Comparison of ENCODE assay signal across 13 cellular contexts in genomic region chr13:75507027-75508001, GRCh38. TPM values are rescaled to one million over a fixed set of nuclear protein-coding genes. Genes with fewer than 3 reads are reported as not detected.
A peak's percentile ranks its signal among the peaks of the same experiment; 100 is the strongest.
DNase-seq lines count a peak whose midpoint lies in the region; ATAC-seq lines count a peak whose summit lies in the region.
"Had no signal": no experiment of that assay in that cellular context is flagged by ENCODE, and none has a peak within 500 bp of the region (broad histone marks: within the 10 kb centered on the region; RNA-seq: fewer than 3 reads in every experiment).

No MANE protein-coding gene starts in this region.

- peak; percentile 35 for ATAC-seq in HG02759 (IDR thresholded peaks at IDR 0.05; ENCODE audit: unreplicated experiment)
- no peak for ATAC-seq in activated CD4-positive, alpha-beta T cell treated with anti-CD3 and anti-CD28 coated beads for 36 hours

- CTCF ChIA-PET in activated naive CD4-positive, alpha-beta T cell treated with anti-CD3 and anti-CD28 coated beads, Interleukin-2, amount 10 ng/mL, durations not matched to agents 7 days and 5 days (lab: Charles Lee): no interaction called here
- CTCF ChIA-PET in activated CD4-positive, alpha-beta T cell treated with anti-CD3 and anti-CD28 coated beads for 36 hours (lab: Charles Lee): no interaction called here

- intact Hi-C loops in activated CD4-positive, alpha-beta T cell treated with anti-CD3 and anti-CD28 coated beads for 36 hours (cut with DNase I, micrococcal nuclease): no loop called here

- no peaks in the 10 kb centered on the region for H3K9me3 Mint-ChIP-seq in activated naive CD4-positive, alpha-beta T cell treated with anti-CD3 and anti-CD28 coated beads, Interleukin-2, amount 10 ng/mL, durations not matched to agents 7 days and 5 days
- H3K9me3 Mint-ChIP-seq in activated CD4-positive, alpha-beta T cell treated with anti-CD3 and anti-CD28 coated beads for 36 hours (ENCODE audit: low read depth): no peaks in the 10 kb centered on the region
- H3K9me3 Mint-ChIP-seq: activated naive CD4-positive, alpha-beta T cell treated with anti-CD3 and anti-CD28 coated beads, Interleukin-2, amount 50 U/mL, for 24 hours had no signal

- peaks cover 2% of the 10 kb centered on the region for H3K4me1 Mint-ChIP-seq in activated naive CD4-positive, alpha-beta T cell treated with anti-CD3 and anti-CD28 coated beads, Interleukin-2, amount 10 ng/mL, durations not matched to agents 7 days and 5 days
- no peaks in the 10 kb centered on the region for H3K4me1 Mint-ChIP-seq in activated CD4-positive, alpha-beta T cell treated with anti-CD3 and anti-CD28 coated beads for 36 hours
- H3K4me1 Mint-ChIP-seq: activated naive CD4-positive, alpha-beta T cell treated with anti-CD3 and anti-CD28 coated beads, Interleukin-2, amount 50 U/mL, for 24 hours had no signal

- POLR2A ChIA-PET in activated CD4-positive, alpha-beta T cell treated with anti-CD3 and anti-CD28 coated beads for 36 hours (lab: Charles Lee): no interaction called here

- H3K27ac Mint-ChIP-seq in activated naive CD4-positive, alpha-beta T cell treated with anti-CD3 and anti-CD28 coated beads, Interleukin-2, amount 10 ng/mL, durations not matched to agents 7 days and 5 days: no peak overlapping the region
- no peak overlapping the region for H3K27ac Mint-ChIP-seq in activated CD4-positive, alpha-beta T cell treated with anti-CD3 and anti-CD28 coated beads for 36 hours
- H3K27ac Mint-ChIP-seq: activated naive CD4-positive, alpha-beta T cell treated with anti-CD3 and anti-CD28 coated beads, Interleukin-2, amount 50 U/mL, for 24 hours had no signal

- no peak overlapping the region for H3K4me3 Mint-ChIP-seq in activated naive CD4-positive, alpha-beta T cell treated with anti-CD3 and anti-CD28 coated beads, Interleukin-2, amount 10 ng/mL, durations not matched to agents 7 days and 5 days
- H3K4me3 Mint-ChIP-seq in activated CD4-positive, alpha-beta T cell treated with anti-CD3 and anti-CD28 coated beads for 36 hours: no peak overlapping the region
- H3K4me3 Mint-ChIP-seq: activated naive CD4-positive, alpha-beta T cell treated with anti-CD3 and anti-CD28 coated beads, Interleukin-2, amount 50 U/mL, for 24 hours had no signal

- no peaks in the 10 kb centered on the region for H3K36me3 Mint-ChIP-seq in activated naive CD4-positive, alpha-beta T cell treated with anti-CD3 and anti-CD28 coated beads, Interleukin-2, amount 10 ng/mL, durations not matched to agents 7 days and 5 days
- H3K36me3 Mint-ChIP-seq in activated CD4-positive, alpha-beta T cell treated with anti-CD3 and anti-CD28 coated beads for 36 hours (ENCODE audit: low read depth): no peaks in the 10 kb centered on the region
- H3K36me3 Mint-ChIP-seq: activated naive CD4-positive, alpha-beta T cell treated with anti-CD3 and anti-CD28 coated beads, Interleukin-2, amount 50 U/mL, for 24 hours had no signal

- peak; percentile 56 for DNase-seq in DMS 273 (lab: John Stamatoyannopoulos, UW; ENCODE audit: unreplicated experiment)
- DNase-seq in DMS 273 treated with DMSO at 0.1 percent for 48 hours (lab: John Stamatoyannopoulos, UW): no peak
- DNase-seq in SHP77 treated with DMSO at 0.1 percent for 48 hours (lab: John Stamatoyannopoulos, UW): peak; percentile 29
- DNase-seq in myocyte (ENCODE audit: low read depth): peak; percentile 36
- DNase-seq in activated naive CD4-positive, alpha-beta T cell treated with anti-CD3 and anti-CD28 coated beads, Interleukin-2, amount 10 ng/mL, durations not matched to agents 7 days and 5 days: no peak
- no peak for DNase-seq in activated CD4-positive, alpha-beta T cell treated with anti-CD3 and anti-CD28 coated beads for 36 hours
- no peak for DNase-seq in HCEC 1CT
- DNase-seq: activated CD8-positive, alpha-beta memory T cell treated with anti-CD3 and anti-CD28 coated beads for 24 hours; esophagus squamous epithelium; PC-9; T-helper 2 cell had no signal

- H3K27me3 Mint-ChIP-seq in activated naive CD4-positive, alpha-beta T cell treated with anti-CD3 and anti-CD28 coated beads, Interleukin-2, amount 10 ng/mL, durations not matched to agents 7 days and 5 days: peaks cover 4% of the 10 kb centered on the region
- H3K27me3 Mint-ChIP-seq in activated CD4-positive, alpha-beta T cell treated with anti-CD3 and anti-CD28 coated beads for 36 hours: no peaks in the 10 kb centered on the region

RNA-seq across cellular contexts. Expression of gene TBC1D4, which starts 25.3 kb away (rescaled TPM):
- total RNA-seq in myocyte: 6.8 and 23.2 TPM in 2 replicates
- polyA plus RNA-seq in myocyte (2012): 4.3 TPM
- total RNA-seq in activated CD4-positive, alpha-beta T cell treated with anti-CD3 and anti-CD28 coated beads for 36 hours: 10 to 100 TPM; 29.4 to 31.7 TPM

RNA-seq across cellular contexts. Expression of gene COMMD6, which starts 30.3 kb away (rescaled TPM):
- total RNA-seq in myocyte: 45.2 and 52.8 TPM in 2 replicates
- 303 TPM for polyA plus RNA-seq in myocyte (2012)
- total RNA-seq in activated CD4-positive, alpha-beta T cell treated with anti-CD3 and anti-CD28 coated beads for 36 hours: 100 to 1,000 TPM; 103 to 121 TPM

RNA-seq across cellular contexts. Expression of gene UCHL3, which starts 42.3 kb away (rescaled TPM):
- 17.0 and 26.7 TPM in 2 replicates for total RNA-seq in myocyte
- polyA plus RNA-seq in myocyte (2012): 37.8 TPM
- 10 to 100 TPM; 42.2 to 45.3 TPM for total RNA-seq in activated CD4-positive, alpha-beta T cell treated with anti-CD3 and anti-CD28 coated beads for 36 hours

Comparison
In these comparisons a context has a peak if more than half of its experiments do, and no peak if none do; other contexts are left out.
1. DNase-seq: peak in DMS 273 (single experiment), SHP77 treated with DMSO at 0.1 percent for 48 hours (single experiment) and myocyte (single experiment); none in DMS 273 treated with DMSO at 0.1 percent for 48 hours (single experiment), activated naive CD4-positive, alpha-beta T cell treated with anti-CD3 and anti-CD28 coated beads, Interleukin-2, amount 10 ng/mL, durations not matched to agents 7 days and 5 days (single experiment), activated CD4-positive, alpha-beta T cell treated with anti-CD3 and anti-CD28 coated beads for 36 hours (single experiment) and HCEC 1CT (single experiment).